In the genomic region with DNA sequence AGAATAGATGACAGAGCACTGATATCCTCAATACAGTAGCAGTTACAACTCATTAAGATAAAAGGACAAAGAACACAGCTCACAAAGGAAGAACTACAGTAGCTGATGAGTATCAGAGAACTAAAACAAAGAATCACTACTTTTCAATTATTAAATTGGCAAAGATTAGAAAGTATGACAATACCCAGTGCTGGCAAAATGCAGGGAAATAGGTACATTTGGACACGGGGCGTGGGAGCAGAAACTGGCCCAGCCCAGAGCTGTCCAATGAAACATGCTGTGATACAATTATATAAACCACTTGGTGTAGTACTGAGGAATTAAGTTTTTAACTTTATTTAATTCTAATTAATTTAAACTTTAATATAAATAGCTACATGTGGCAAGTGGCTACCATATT, we compare ENCODE assay signal across 36 cellular contexts.
"Had no signal": no experiment of that assay in that cellular context is flagged by ENCODE, and none has a peak within 500 bp of the region (broad histone marks: within the 10 kb centered on the region; RNA-seq: fewer than 3 reads in every experiment).

No MANE protein-coding gene starts in this region.

- H3K36me3 Mint-ChIP-seq: activated naive CD4-positive, alpha-beta T cell treated with anti-CD3 and anti-CD28 coated beads, Interleukin-2, amount 50 U/mL, for 72 hours had no signal

- H3K27ac ChIP-seq: adrenal gland, ascending aorta, body of pancreas, brain microvascular endothelial cell, breast epithelium, cardiac muscle cell had no signal

- H3K4me1 Mint-ChIP-seq: activated T-helper 17 cell treated with anti-CD3 and anti-CD28 coated beads, Interleukin-2, amount 50 U/mL, for 72 hours had no signal

- H3K4me3 Mint-ChIP-seq: activated naive CD4-positive, alpha-beta T cell treated with anti-CD3 and anti-CD28 coated beads for 36 hours; activated naive CD4-positive, alpha-beta T cell treated with anti-CD3 and anti-CD28 coated beads, Interleukin-2, amount 10 ng/mL, durations not matched to agents 7 days and 5 days; activated naive CD4-positive, alpha-beta T cell treated with anti-CD3 and anti-CD28 coated beads, Interleukin-2, amount 50 U/mL, for 24 hours; activated naive CD8-positive, alpha-beta T cell; activated naive CD8-positive, alpha-beta T cell treated with anti-CD3 and anti-CD28 coated beads for 36 hours; activated naive CD8-positive, alpha-beta T cell treated with anti-CD3 and anti-CD28 coated beads, Interleukin-2, amount 10 ng/mL, durations not matched to agents 7 days and 5 days; activated naive CD8-positive, alpha-beta T cell treated with anti-CD3 and anti-CD28 coated beads, Interleukin-2, amount 50 U/mL, for 24 hours; activated T-cell treated with anti-CD3 and anti-CD28 coated beads, Interleukin-2, amount 50 U/mL, for 24 hours; activated T-cell treated with anti-CD3 and anti-CD28 coated beads, Interleukin-2, amount 50 U/mL, for 4 hours; activated T-cell treated with anti-CD3 and anti-CD28 coated beads, Interleukin-2, amount 50 U/mL, for 72 hours; activated T-helper 1 cell treated with anti-CD3 and anti-CD28 coated beads, Interleukin-12 subunit alpha, Interleukin-12 subunit beta, Interleukin-2, Interleukin-4 antibody, amounts not matched to agents 30 ng/mL and 10 ng/mL and 1 ng/mL, durations not matched to agents 14 hours and 24 hours and 36 hours; activated T-helper 17 cell treated with anti-CD3 and anti-CD28 coated beads, Interleukin-2, amount 50 U/mL, for 72 hours; brain had no signal

- H3K36me3 ChIP-seq: adrenal gland, brain microvascular endothelial cell, breast epithelium, cardiac muscle cell had no signal

- H3K9me3 Mint-ChIP-seq: activated naive CD4-positive, alpha-beta T cell treated with anti-CD3 and anti-CD28 coated beads for 36 hours; activated naive CD4-positive, alpha-beta T cell treated with anti-CD3 and anti-CD28 coated beads, Interleukin-2, amount 10 ng/mL, durations not matched to agents 7 days and 5 days; activated naive CD4-positive, alpha-beta T cell treated with anti-CD3 and anti-CD28 coated beads, Interleukin-2, amount 50 U/mL, for 24 hours; activated naive CD4-positive, alpha-beta T cell treated with anti-CD3 and anti-CD28 coated beads, Interleukin-2, amount 50 U/mL, for 72 hours; activated naive CD8-positive, alpha-beta T cell treated with anti-CD3 and anti-CD28 coated beads for 36 hours; activated naive CD8-positive, alpha-beta T cell treated with anti-CD3 and anti-CD28 coated beads, Interleukin-2, amount 10 ng/mL, durations not matched to agents 7 days and 5 days; activated naive CD8-positive, alpha-beta T cell treated with anti-CD3 and anti-CD28 coated beads, Interleukin-2, amount 50 U/mL, for 24 hours; activated T-cell treated with anti-CD3 and anti-CD28 coated beads, Interleukin-2, amount 50 U/mL, for 24 hours; activated T-cell treated with anti-CD3 and anti-CD28 coated beads, Interleukin-2, amount 50 U/mL, for 4 hours; activated T-cell treated with anti-CD3 and anti-CD28 coated beads, Interleukin-2, amount 50 U/mL, for 72 hours; activated T-helper 1 cell treated with anti-CD3 and anti-CD28 coated beads, Interleukin-12 subunit alpha, Interleukin-12 subunit beta, Interleukin-2, Interleukin-4 antibody, amounts not matched to agents 30 ng/mL and 10 ng/mL and 1 ng/mL, durations not matched to agents 14 hours and 24 hours and 36 hours; activated T-helper 17 cell treated with anti-CD3 and anti-CD28 coated beads, Interleukin-2, amount 50 U/mL, for 72 hours; activated T-helper 2 cell treated with anti-CD3 and anti-CD28 coated beads, Interferon-gamma antibody, Interleukin-2, Interleukin-4, amounts not matched to agents 10 μg/mL and 5 μg/mL and 100 μg/mL, durations not matched to agents 14 hours and 24 hours and 36 hours had no signal

- H3K4me3 ChIP-seq: adrenal gland, ascending aorta, body of pancreas, breast epithelium, cardiac muscle cell had no signal

- H3K27ac Mint-ChIP-seq: activated naive CD4-positive, alpha-beta T cell treated with anti-CD3 and anti-CD28 coated beads for 36 hours; activated naive CD4-positive, alpha-beta T cell treated with anti-CD3 and anti-CD28 coated beads, Interleukin-2, amount 10 ng/mL, durations not matched to agents 7 days and 5 days; activated naive CD4-positive, alpha-beta T cell treated with anti-CD3 and anti-CD28 coated beads, Interleukin-2, amount 50 U/mL, for 24 hours; activated naive CD4-positive, alpha-beta T cell treated with anti-CD3 and anti-CD28 coated beads, Interleukin-2, amount 50 U/mL, for 72 hours; activated naive CD8-positive, alpha-beta T cell; activated naive CD8-positive, alpha-beta T cell treated with anti-CD3 and anti-CD28 coated beads for 36 hours; activated naive CD8-positive, alpha-beta T cell treated with anti-CD3 and anti-CD28 coated beads, Interleukin-2, amount 10 ng/mL, durations not matched to agents 7 days and 5 days; activated naive CD8-positive, alpha-beta T cell treated with anti-CD3 and anti-CD28 coated beads, Interleukin-2, amount 50 U/mL, for 24 hours; activated T-cell treated with anti-CD3 and anti-CD28 coated beads, Interleukin-2, amount 50 U/mL, for 24 hours; activated T-cell treated with anti-CD3 and anti-CD28 coated beads, Interleukin-2, amount 50 U/mL, for 72 hours; activated T-helper 1 cell treated with anti-CD3 and anti-CD28 coated beads, Interleukin-12 subunit alpha, Interleukin-12 subunit beta, Interleukin-2, Interleukin-4 antibody, amounts not matched to agents 30 ng/mL and 10 ng/mL and 1 ng/mL, durations not matched to agents 14 hours and 24 hours and 36 hours; activated T-helper 17 cell treated with anti-CD3 and anti-CD28 coated beads, Interleukin-2, amount 50 U/mL, for 72 hours; activated T-helper 2 cell treated with anti-CD3 and anti-CD28 coated beads, Interferon-gamma antibody, Interleukin-2, Interleukin-4, amounts not matched to agents 10 μg/mL and 5 μg/mL and 100 μg/mL, durations not matched to agents 14 hours and 24 hours and 36 hours; brain had no signal

- DNase-seq: activated effector memory CD4-positive, alpha-beta T cell treated with anti-CD3 and anti-CD28 coated beads, Interleukin-2, amount 50 U/mL, for 16 hours; activated effector memory CD4-positive, alpha-beta T cell treated with Interleukin-2 at 50 U/mL for 16 hours; activated gamma-delta T cell; activated gamma-delta T cell treated with Interleukin-2 at 50 U/mL for 16 hours; activated naive CD4-positive, alpha-beta T cell; activated naive CD4-positive, alpha-beta T cell treated with anti-CD3 and anti-CD28 coated beads for 36 hours; activated naive CD4-positive, alpha-beta T cell treated with anti-CD3 and anti-CD28 coated beads, Interleukin-2, amount 10 ng/mL, durations not matched to agents 7 days and 5 days; activated naive CD4-positive, alpha-beta T cell treated with anti-CD3 and anti-CD28 coated beads, Interleukin-2, amount 50 U/mL, for 16 hours; activated naive CD4-positive, alpha-beta T cell treated with Interleukin-2 at 50 U/mL for 16 hours; activated naive CD8-positive, alpha-beta T cell treated with anti-CD3 and anti-CD28 coated beads for 36 hours; activated naive CD8-positive, alpha-beta T cell treated with anti-CD3 and anti-CD28 coated beads, Interleukin-2, amount 10 ng/mL, durations not matched to agents 7 days and 5 days; activated naive CD8-positive, alpha-beta T cell treated with anti-CD3 and anti-CD28 coated beads, Interleukin-2, amount 50 U/mL, for 24 hours; activated T-cell treated with anti-CD3 and anti-CD28 coated beads, Interleukin-2, amount 50 U/mL, for 24 hours; activated T-cell treated with anti-CD3 and anti-CD28 coated beads, Interleukin-2, amount 50 U/mL, for 4 hours; activated T-cell treated with anti-CD3 and anti-CD28 coated beads, Interleukin-2, amount 50 U/mL, for 48 hours; activated T-cell treated with anti-CD3 and anti-CD28 coated beads, Interleukin-2, amount 50 U/mL, for 72 hours; adrenal gland; amniotic stem cell; amygdala; anterior cingulate cortex; aorta; body of pancreas; brain microvascular endothelial cell; caudate nucleus; central memory CD4-positive, alpha-beta T cell; cerebellar nuclear complex had no signal

- H3K9me3 ChIP-seq: adrenal gland, ascending aorta, body of pancreas, breast epithelium had no signal

- H3K27me3 Mint-ChIP-seq: activated naive CD4-positive, alpha-beta T cell treated with anti-CD3 and anti-CD28 coated beads, Interleukin-2, amount 10 ng/mL, durations not matched to agents 7 days and 5 days; activated naive CD4-positive, alpha-beta T cell treated with anti-CD3 and anti-CD28 coated beads, Interleukin-2, amount 50 U/mL, for 24 hours; activated naive CD8-positive, alpha-beta T cell; activated naive CD8-positive, alpha-beta T cell treated with anti-CD3 and anti-CD28 coated beads for 36 hours; activated naive CD8-positive, alpha-beta T cell treated with anti-CD3 and anti-CD28 coated beads, Interleukin-2, amount 10 ng/mL, durations not matched to agents 7 days and 5 days; activated naive CD8-positive, alpha-beta T cell treated with anti-CD3 and anti-CD28 coated beads, Interleukin-2, amount 50 U/mL, for 24 hours; activated T-cell treated with anti-CD3 and anti-CD28 coated beads, Interleukin-2, amount 50 U/mL, for 24 hours; activated T-helper 17 cell treated with anti-CD3 and anti-CD28 coated beads, Interleukin-2, amount 50 U/mL, for 72 hours; brain had no signal

- ATAC-seq: activated naive CD4-positive, alpha-beta T cell treated with anti-CD3 and anti-CD28 coated beads, Interleukin-2, amount 50 U/mL, for 72 hours; activated naive CD8-positive, alpha-beta T cell treated with anti-CD3 and anti-CD28 coated beads, Interleukin-2, amount 50 U/mL, for 24 hours; activated T-cell treated with anti-CD3 and anti-CD28 coated beads, Interleukin-2, amount 50 U/mL, for 4 hours; activated T-cell treated with anti-CD3 and anti-CD28 coated beads, Interleukin-2, amount 50 U/mL, for 72 hours; activated T-helper 17 cell treated with anti-CD3 and anti-CD28 coated beads, Interleukin-2, amount 50 U/mL, for 72 hours; body of pancreas had no signal

- H3K4me1 ChIP-seq: ascending aorta, body of pancreas, breast epithelium had no signal
